ENCODE assay signal across 22 cellular contexts in the genomic region with DNA sequence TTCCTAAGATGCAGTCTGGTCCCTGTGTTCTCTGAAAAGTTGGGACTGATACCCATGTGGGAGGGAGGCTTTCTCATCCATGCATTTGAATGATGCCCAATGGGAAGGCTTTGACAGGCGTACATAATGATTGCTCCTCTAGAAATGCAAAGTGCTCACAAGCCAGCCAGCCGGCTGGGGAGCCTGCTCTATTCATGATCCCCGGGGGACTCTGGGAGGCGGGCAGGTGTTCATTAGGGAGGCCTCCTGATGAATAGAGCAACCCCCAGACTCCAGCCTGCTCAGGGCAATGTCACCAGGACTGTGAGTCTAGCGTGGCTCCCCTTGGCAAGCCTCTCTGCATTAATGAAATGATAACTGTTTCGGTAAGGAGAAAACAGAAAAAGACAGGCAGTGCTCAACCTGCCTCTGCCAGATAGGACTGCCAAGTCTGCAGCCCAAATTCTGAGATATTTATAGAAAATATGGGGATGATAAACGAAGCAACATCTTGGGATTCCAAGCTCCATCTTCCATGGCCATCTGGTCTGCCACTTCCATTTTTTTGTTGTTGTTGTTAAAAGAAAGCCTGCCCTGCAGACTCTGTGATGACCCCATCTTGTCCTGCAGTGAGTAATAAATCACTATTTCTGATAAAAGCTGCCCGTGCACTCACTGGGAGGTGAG.
DNase-seq lines count a peak whose midpoint lies in the region; ATAC-seq and TF ChIP-seq lines count a peak whose summit lies in the region.
"Had no signal": no experiment of that assay in that cellular context is flagged by ENCODE, and none has a peak within 500 bp of the region (broad histone marks: within the 10 kb centered on the region; RNA-seq: fewer than 3 reads in every experiment).

No MANE protein-coding gene starts in this region.

- H3K9me3 Mint-ChIP-seq in brain: peaks cover 3 to 11% (median 10%) of the 10 kb centered on the region in 5 experiments
- peaks cover 8% of the 10 kb centered on the region for H3K9me3 Mint-ChIP-seq in nephron progenitor cell
- H3K9me3 Mint-ChIP-seq in activated naive CD8-positive, alpha-beta T cell treated with anti-CD3 and anti-CD28 coated beads, Interleukin-2, amount 50 U/mL, for 24 hours: no peaks in the 10 kb centered on the region
- H3K9me3 Mint-ChIP-seq: HFFc6 had no signal

- TF ChIP-seq CTCF in HEK293 (tag by site-specific recombination; IDR thresholded peaks at IDR 0.05) (no peak), brain (conservative IDR thresholded peaks at IDR 0.05) (no peak), nephron progenitor cell (IDR thresholded peaks at IDR 0.05) (no peak)

- DNase-seq in NCI-H1694 (lab: John Stamatoyannopoulos, UW) (peak; percentile 32), nephron progenitor cell (no peak), putamen (ENCODE audit: low spot score) (no peak), HCEC 1CT (no peak)
- no peak for DNase-seq in activated naive CD8-positive, alpha-beta T cell treated with anti-CD3 and anti-CD28 coated beads, Interleukin-2, amount 50 U/mL, for 24 hours
- DNase-seq: activated CD4-positive, alpha-beta T cell treated with anti-CD3 and anti-CD28 coated beads, Interleukin-2, amount 10 ng/mL, durations not matched to agents 24 days and 14 days; activated CD8-positive, alpha-beta memory T cell treated with anti-CD3 and anti-CD28 coated beads, Interleukin-2, amount 50 U/mL, for 4 hours; activated effector memory CD4-positive, alpha-beta T cell treated with anti-CD3 and anti-CD28 coated beads, Interleukin-2, amount 50 U/mL, for 16 hours; CD4-positive, alpha-beta memory T cell; HFFc6; left lung; midbrain; OCI-M1; SHP77; stimulated activated naive CD4-positive, alpha-beta T cell; tibial artery had no signal

- POLR2A ChIA-PET in HEK293 (lab: Yijun Ruan, JAX): no interaction called here

- H3K27ac ChIP-seq in HEK293 (ENCODE audit: extremely low read depth, low read depth, low read length): no peak overlapping the region
- H3K27ac ChIP-seq: gastroesophageal sphincter, left lung, tibial artery had no signal

- no peaks in the 10 kb centered on the region for H3K9me3 ChIP-seq in HEK293 (ENCODE audit: control insufficient read depth, insufficient read depth, low read depth, low read length)
- H3K9me3 ChIP-seq: gastroesophageal sphincter, left lung, tibial artery had no signal

- CTCF ChIA-PET in HEK293 (lab: Yijun Ruan, JAX): no interaction called here

- ATAC-seq in HG03097 (IDR thresholded peaks at IDR 0.05; ENCODE audit: low FRiP score, unreplicated experiment): no peak
- ATAC-seq in activated naive CD8-positive, alpha-beta T cell treated with anti-CD3 and anti-CD28 coated beads, Interleukin-2, amount 50 U/mL, for 24 hours: no peak
- ATAC-seq: gastroesophageal sphincter, K562, left lung, sciatic nerve had no signal

- H3K27me3 Mint-ChIP-seq in brain (peaks cover 5% of the 10 kb centered on the region), nephron progenitor cell (ENCODE audit: low read depth, poor library complexity) (peaks cover 35% of the 10 kb centered on the region)
- peaks cover 12% of the 10 kb centered on the region for H3K27me3 Mint-ChIP-seq in activated naive CD8-positive, alpha-beta T cell treated with anti-CD3 and anti-CD28 coated beads, Interleukin-2, amount 50 U/mL, for 24 hours

- peaks cover 3% of the 10 kb centered on the region; the same call in 1 of the 2 replicates for H3K4me1 ChIP-seq in HEK293 (ENCODE audit: control insufficient read depth, insufficient read depth, low read length)

- H3K4me3 Mint-ChIP-seq in brain: peak overlapping the region; percentile 3 to 73 (median 49)
- H3K4me3 Mint-ChIP-seq in nephron progenitor cell: no peak overlapping the region
- no peak overlapping the region for H3K4me3 Mint-ChIP-seq in activated naive CD8-positive, alpha-beta T cell treated with anti-CD3 and anti-CD28 coated beads, Interleukin-2, amount 50 U/mL, for 24 hours
- H3K4me3 Mint-ChIP-seq: activated CD4-positive, alpha-beta T cell treated with anti-CD3 and anti-CD28 coated beads, Interleukin-2, amount 10 ng/mL, durations not matched to agents 24 days and 14 days; CD4-positive, alpha-beta memory T cell; HFFc6 had no signal

- peaks cover 82% of the 10 kb centered on the region for H3K4me1 Mint-ChIP-seq in brain
- peaks cover 45% of the 10 kb centered on the region for H3K4me1 Mint-ChIP-seq in nephron progenitor cell
- peaks cover 13% of the 10 kb centered on the region for H3K4me1 Mint-ChIP-seq in activated naive CD8-positive, alpha-beta T cell treated with anti-CD3 and anti-CD28 coated beads, Interleukin-2, amount 50 U/mL, for 24 hours

- no peaks in the 10 kb centered on the region for H3K36me3 ChIP-seq in HEK293 (ENCODE audit: control insufficient read depth in 2 of 2, insufficient read depth in 1 of 2, low read length in 2 of 2)
- H3K36me3 ChIP-seq: gastroesophageal sphincter, left lung, tibial artery had no signal

- H3K27ac Mint-ChIP-seq in brain: peak overlapping the region; percentile 79 to 96 (median 91)
- peak overlapping the region; percentile 62 for H3K27ac Mint-ChIP-seq in nephron progenitor cell
- no peak overlapping the region for H3K27ac Mint-ChIP-seq in activated naive CD8-positive, alpha-beta T cell treated with anti-CD3 and anti-CD28 coated beads, Interleukin-2, amount 50 U/mL, for 24 hours
- H3K27ac Mint-ChIP-seq: activated CD4-positive, alpha-beta T cell treated with anti-CD3 and anti-CD28 coated beads, Interleukin-2, amount 10 ng/mL, durations not matched to agents 24 days and 14 days; HFFc6 had no signal

- H3K36me3 Mint-ChIP-seq in brain (peaks cover 14% of the 10 kb centered on the region), nephron progenitor cell (ENCODE audit: low read depth) (peaks cover 11% of the 10 kb centered on the region)
- H3K36me3 Mint-ChIP-seq in activated naive CD8-positive, alpha-beta T cell treated with anti-CD3 and anti-CD28 coated beads, Interleukin-2, amount 50 U/mL, for 24 hours (ENCODE audit: low read depth): peaks cover 1% of the 10 kb centered on the region

- H3K4me3 ChIP-seq in HEK293 (ENCODE audit: low read depth, low read length): no peak overlapping the region
- H3K4me3 ChIP-seq: gastroesophageal sphincter, K562, left lung, tibial artery had no signal

TF ChIP-seq in HEK293, 187 proteins besides CTCF, POLR2A, EP300 and RAD21:
- TF ChIP-seq, protein P1, sequence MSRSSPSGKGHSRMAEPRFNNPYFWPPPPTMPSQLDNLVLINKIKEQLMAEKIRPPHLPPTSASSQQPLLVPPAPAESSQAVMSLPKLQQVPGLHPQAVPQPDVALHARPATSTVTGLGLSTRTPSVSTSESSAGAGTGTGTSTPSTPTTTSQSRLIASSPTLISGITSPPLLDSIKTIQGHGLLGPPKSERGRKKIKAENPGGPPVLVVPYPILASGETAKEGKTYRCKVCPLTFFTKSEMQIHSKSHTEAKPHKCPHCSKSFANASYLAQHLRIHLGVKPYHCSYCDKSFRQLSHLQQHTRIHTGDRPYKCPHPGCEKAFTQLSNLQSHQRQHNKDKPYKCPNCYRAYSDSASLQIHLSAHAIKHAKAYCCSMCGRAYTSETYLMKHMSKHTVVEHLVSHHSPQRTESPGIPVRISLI (tag by site-specific recombination; IDR thresholded peaks at IDR 0.05): no peak
- TF ChIP-seq GLIS1 (tag by site-specific recombination; IDR thresholded peaks at IDR 0.05): peak; percentile 13; the same call in 1 of the 2 replicates

Comparison
In these comparisons a context has a peak if more than half of its experiments do, and no peak if none do; other contexts are left out.
1. H3K4me3 Mint-ChIP-seq: peak in brain (5 of 5); none in nephron progenitor cell (single experiment) and activated naive CD8-positive, alpha-beta T cell treated with anti-CD3 and anti-CD28 coated beads, Interleukin-2, amount 50 U/mL, for 24 hours (single experiment).